18 cellular contexts compared by ENCODE assay signal in genomic region chr2:172467382-172467781, GRCh38. TPM values are rescaled to one million over a fixed set of nuclear protein-coding genes. Genes with fewer than 3 reads are reported as not detected.
A peak's percentile ranks its signal among the peaks of the same experiment; 100 is the strongest.
DNase-seq lines count a peak whose midpoint lies in the region; ATAC-seq and TF ChIP-seq lines count a peak whose summit lies in the region.
"Had no signal": no experiment of that assay in that cellular context is flagged by ENCODE, and none has a peak within 500 bp of the region (broad histone marks: within the 10 kb centered on the region; RNA-seq: fewer than 3 reads in every experiment).

No MANE protein-coding gene starts in this region.

- POLR2A ChIA-PET in A673 (lab: Charles Lee; ENCODE audit: low non-redundant PET), result no interaction called here

- H3K4me3 Mint-ChIP-seq in activated T-cell treated with anti-CD3 and anti-CD28 coated beads, Interleukin-2, amount 50 U/mL, for 24 hours, result no peak overlapping the region
- H3K4me3 Mint-ChIP-seq: activated CD8-positive, alpha-beta memory T cell treated with anti-CD3 and anti-CD28 coated beads, Interleukin-2, amount 10 ng/mL, durations not matched to agents 7 days and 5 days; activated naive CD8-positive, alpha-beta T cell treated with anti-CD3 and anti-CD28 coated beads, Interleukin-2, amount 10 ng/mL, durations not matched to agents 7 days and 5 days; naive B cell had no signal

- no peaks in the 10 kb centered on the region for H3K9me3 Mint-ChIP-seq in activated T-cell treated with anti-CD3 and anti-CD28 coated beads, Interleukin-2, amount 50 U/mL, for 24 hours
- no peaks in the 10 kb centered on the region for H3K9me3 Mint-ChIP-seq in activated naive CD4-positive, alpha-beta T cell treated with anti-CD3 and anti-CD28 coated beads, Interleukin-2, amount 50 U/mL, for 72 hours
- H3K9me3 Mint-ChIP-seq: activated naive CD8-positive, alpha-beta T cell treated with anti-CD3 and anti-CD28 coated beads, Interleukin-2, amount 10 ng/mL, durations not matched to agents 7 days and 5 days; naive B cell had no signal

- H3K4me3 ChIP-seq in A673 (ENCODE audit: low read depth, low read length, poor library complexity, severe bottlenecking), result no peak overlapping the region
- no peak overlapping the region for H3K4me3 ChIP-seq in DND-41 (ENCODE audit: low read depth in 1 of 2, low read length in 2 of 2)
- H3K4me3 ChIP-seq in OCI-LY1 (ENCODE audit: low read depth, low read length, poor library complexity, severe bottlenecking), result no peak overlapping the region
- H3K4me3 ChIP-seq in epithelial cell of esophagus (ENCODE audit: low read length), result no peak overlapping the region
- H3K4me3 ChIP-seq: GM23248, left lung, right atrium auricular region, SJCRH30, upper lobe of left lung had no signal

- H3K4me1 Mint-ChIP-seq in activated T-cell treated with anti-CD3 and anti-CD28 coated beads, Interleukin-2, amount 50 U/mL, for 24 hours (ENCODE audit: low read depth), result peaks cover 57% of the 10 kb centered on the region

- H3K36me3 ChIP-seq in A673 (ENCODE audit: insufficient read depth, low read length, poor library complexity, severe bottlenecking) (no peaks in the 10 kb centered on the region), DND-41 (ENCODE audit: insufficient read depth, low read length) (no peaks in the 10 kb centered on the region), OCI-LY1 (ENCODE audit: insufficient read depth, low read length) (no peaks in the 10 kb centered on the region)
- H3K36me3 ChIP-seq: right atrium auricular region, SJCRH30 had no signal

- no peak overlapping the region for H2AFZ ChIP-seq in DND-41 (ENCODE audit: low read depth, low read length)
- H2AFZ ChIP-seq in OCI-LY1 (ENCODE audit: low read length), result no peak overlapping the region
- H2AFZ ChIP-seq: GM23248 had no signal

- H4K20me1 ChIP-seq in DND-41 (ENCODE audit: insufficient read depth, low read length), result no peaks in the 10 kb centered on the region
- no peaks in the 10 kb centered on the region for H4K20me1 ChIP-seq in OCI-LY1 (ENCODE audit: insufficient read depth, low read length)

- H3K27ac ChIP-seq in A673 (ENCODE audit: low read depth, low read length, poor library complexity, severe bottlenecking), result no peak overlapping the region
- H3K27ac ChIP-seq in DND-41 (ENCODE audit: low read length), result no peak overlapping the region
- no peak overlapping the region for H3K27ac ChIP-seq in OCI-LY1 (ENCODE audit: low read depth, low read length, poor library complexity, severe bottlenecking)
- H3K27ac ChIP-seq: GM23248, HL-60, left lung, right atrium auricular region, SJCRH30, upper lobe of left lung had no signal

- H3K4me1 ChIP-seq in A673 (ENCODE audit: insufficient read depth, low read length, poor library complexity, severe bottlenecking), result peaks cover 6% of the 10 kb centered on the region
- peaks cover 43% of the 10 kb centered on the region for H3K4me1 ChIP-seq in DND-41 (ENCODE audit: insufficient read depth, low read length)
- peaks cover 14% of the 10 kb centered on the region for H3K4me1 ChIP-seq in OCI-LY1 (ENCODE audit: insufficient read depth, low read length, severe bottlenecking)

- H3K9me3 ChIP-seq in A673 (ENCODE audit: low read depth, low read length, poor library complexity, severe bottlenecking) (no peaks in the 10 kb centered on the region), DND-41 (ENCODE audit: insufficient read depth, low read length, severe bottlenecking) (no peaks in the 10 kb centered on the region), OCI-LY1 (ENCODE audit: low read length) (no peaks in the 10 kb centered on the region)
- H3K9me3 ChIP-seq: left lung, right atrium auricular region, SJCRH30, upper lobe of left lung had no signal

- CTCF ChIA-PET in A673 (lab: Charles Lee), result no interaction called here

- H3K79me2 ChIP-seq in DND-41 (ENCODE audit: insufficient read depth, low read length), result no peaks in the 10 kb centered on the region
- H3K79me2 ChIP-seq in OCI-LY1 (ENCODE audit: insufficient read depth, low read length), result no peaks in the 10 kb centered on the region

- BruUV-seq in A673 (replicated peaks; lab: Mats Ljungman, UMichigan), result no TSS peak

- no peak overlapping the region for H3K9ac ChIP-seq in DND-41 (ENCODE audit: low read depth, low read length)
- no peak overlapping the region for H3K9ac ChIP-seq in OCI-LY1 (ENCODE audit: low read length)
- H3K9ac ChIP-seq: GM23248 had no signal

- no peak for ATAC-seq in DND-41 (ENCODE audit: insufficient read depth, low read depth)
- no peak for ATAC-seq in GM21515 (IDR thresholded peaks at IDR 0.05; ENCODE audit: unreplicated experiment)
- ATAC-seq in GM18858 (IDR thresholded peaks at IDR 0.05; ENCODE audit: unreplicated experiment), result no peak
- no peak for ATAC-seq in activated naive CD4-positive, alpha-beta T cell treated with anti-CD3 and anti-CD28 coated beads, Interleukin-2, amount 50 U/mL, for 72 hours
- ATAC-seq: activated CD8-positive, alpha-beta memory T cell treated with anti-CD3 and anti-CD28 coated beads, Interleukin-2, amount 10 ng/mL, durations not matched to agents 7 days and 5 days; left lung had no signal

- H3K27ac Mint-ChIP-seq in activated T-cell treated with anti-CD3 and anti-CD28 coated beads, Interleukin-2, amount 50 U/mL, for 24 hours, result no peak overlapping the region
- H3K27ac Mint-ChIP-seq in activated naive CD4-positive, alpha-beta T cell treated with anti-CD3 and anti-CD28 coated beads, Interleukin-2, amount 50 U/mL, for 72 hours, result no peak overlapping the region
- H3K27ac Mint-ChIP-seq: activated CD8-positive, alpha-beta memory T cell treated with anti-CD3 and anti-CD28 coated beads, Interleukin-2, amount 10 ng/mL, durations not matched to agents 7 days and 5 days; activated naive CD8-positive, alpha-beta T cell treated with anti-CD3 and anti-CD28 coated beads, Interleukin-2, amount 10 ng/mL, durations not matched to agents 7 days and 5 days had no signal

- no peak for DNase-seq in A673 (ENCODE audit: low spot score)
- no peak for DNase-seq in DND-41
- no peak for DNase-seq in epithelial cell of esophagus (ENCODE audit: low read depth)
- no peak for DNase-seq in activated T-cell treated with anti-CD3 and anti-CD28 coated beads, Interleukin-2, amount 50 U/mL, for 24 hours
- no peak for DNase-seq in activated naive CD4-positive, alpha-beta T cell treated with anti-CD3 and anti-CD28 coated beads, Interleukin-2, amount 50 U/mL, for 72 hours (ENCODE audit: low spot score in 2 of 2)
- DNase-seq: activated CD8-positive, alpha-beta memory T cell treated with anti-CD3 and anti-CD28 coated beads, Interleukin-2, amount 10 ng/mL, durations not matched to agents 7 days and 5 days; activated naive CD8-positive, alpha-beta T cell treated with anti-CD3 and anti-CD28 coated beads, Interleukin-2, amount 10 ng/mL, durations not matched to agents 7 days and 5 days; GM23248; left lung; naive B cell; SJCRH30; stimulated activated CD4-positive, alpha-beta T cell treated with anti-CD3 and anti-CD28 coated beads, Interleukin-2, amount 100 ng/mL, for 24 hours; upper lobe of left lung had no signal

- H3F3A ChIP-seq in OCI-LY1 (ENCODE audit: insufficient read depth, low read length), result no peaks in the 10 kb centered on the region; the same call in 1 of the 2 replicates

- no peaks in the 10 kb centered on the region for H3K27me3 ChIP-seq in A673 (replicated peaks; ENCODE audit: insufficient read depth, low read depth, low read length, poor library complexity)
- H3K27me3 ChIP-seq in DND-41 (ENCODE audit: insufficient read depth, low read length, poor library complexity), result no peaks in the 10 kb centered on the region
- H3K27me3 ChIP-seq in OCI-LY1 (ENCODE audit: insufficient read depth, low read length), result no peaks in the 10 kb centered on the region
- H3K27me3 ChIP-seq: left lung, right atrium auricular region, SJCRH30, upper lobe of left lung had no signal

- intact Hi-C loops in A673 (cut with micrococcal nuclease; ENCODE audit: unreplicated experiment), result loop anchor here (5.0 to 10.0 kb wide), 2 partner anchors 340 to 653 kb away; no protein-coding TSS in a partner anchor

- no peaks in the 10 kb centered on the region for H3K27me3 Mint-ChIP-seq in activated T-cell treated with anti-CD3 and anti-CD28 coated beads, Interleukin-2, amount 50 U/mL, for 24 hours
- H3K27me3 Mint-ChIP-seq: activated CD8-positive, alpha-beta memory T cell treated with anti-CD3 and anti-CD28 coated beads, Interleukin-2, amount 10 ng/mL, durations not matched to agents 7 days and 5 days; activated naive CD8-positive, alpha-beta T cell treated with anti-CD3 and anti-CD28 coated beads, Interleukin-2, amount 10 ng/mL, durations not matched to agents 7 days and 5 days had no signal

- H3K9me2 ChIP-seq in OCI-LY1 (ENCODE audit: low read depth, low read length), result no peaks in the 10 kb centered on the region

- 0 out of 2 replicates have a peak, but pooled peaks have one; percentile 21 for TF ChIP-seq CTCF in A673 (conservative IDR thresholded peaks at IDR 0.05; ENCODE audit: low read depth, low read length)
- peak; percentile 34 for TF ChIP-seq CTCF in DND-41 (IDR thresholded peaks at IDR 0.05; ENCODE audit: borderline replicate concordance, extremely low read depth, low read length, poor library complexity, severe bottlenecking)
- TF ChIP-seq CTCF in OCI-LY1 (IDR thresholded peaks at IDR 0.05; ENCODE audit: low read length), result peak; percentile 19; the same call in 1 of the 2 replicates
- peak; percentile 15 for TF ChIP-seq CTCF in epithelial cell of esophagus (IDR thresholded peaks at IDR 0.05; ENCODE audit: insufficient read depth, low read depth, low read length, missing control alignments)

- H3K36me3 Mint-ChIP-seq in activated T-cell treated with anti-CD3 and anti-CD28 coated beads, Interleukin-2, amount 50 U/mL, for 24 hours (ENCODE audit: low read depth), result peaks cover 24% of the 10 kb centered on the region
- H3K36me3 Mint-ChIP-seq in activated naive CD4-positive, alpha-beta T cell treated with anti-CD3 and anti-CD28 coated beads, Interleukin-2, amount 50 U/mL, for 72 hours, result no peaks in the 10 kb centered on the region
- H3K36me3 Mint-ChIP-seq: activated CD8-positive, alpha-beta memory T cell treated with anti-CD3 and anti-CD28 coated beads, Interleukin-2, amount 10 ng/mL, durations not matched to agents 7 days and 5 days; naive B cell had no signal

- no peak overlapping the region for H3K4me2 ChIP-seq in DND-41 (ENCODE audit: insufficient read depth, low read length)
- no peak overlapping the region for H3K4me2 ChIP-seq in OCI-LY1 (ENCODE audit: low read length)

RNA-seq across cellular contexts. Expression of gene ITGA6, which starts 40.0 kb away (rescaled TPM):
- total RNA-seq in A673 (2021), result 7.7 and 10.7 TPM in 2 replicates
- 1 to 10 TPM; 3.4 to 5.0 TPM for total RNA-seq in activated naive CD4-positive, alpha-beta T cell treated with anti-CD3 and anti-CD28 coated beads, Interleukin-2, amount 50 U/mL, for 72 hours
